ENCODE assay signal across 12 cellular contexts in genomic region chr17:45016823-45017222, GRCh38. TPM values are rescaled to one million over a fixed set of nuclear protein-coding genes. Genes with fewer than 3 reads are reported as not detected.
DNase-seq lines count a peak whose midpoint lies in the region; ATAC-seq and TF ChIP-seq lines count a peak whose summit lies in the region.
"Had no signal": no experiment of that assay in that cellular context is flagged by ENCODE, and none has a peak within 500 bp of the region (broad histone marks: within the 10 kb centered on the region; RNA-seq: fewer than 3 reads in every experiment).

No MANE protein-coding gene starts in this region.

- H3F3A ChIP-seq in GM23338 (replicated peaks; ENCODE audit: low read depth), result peaks cover 10% of the 10 kb centered on the region; the same call in 1 of the 2 replicates

- no peak overlapping the region for H2AFZ ChIP-seq in GM23338

- no peaks in the 10 kb centered on the region for H3K9me2 ChIP-seq in GM23338 (ENCODE audit: insufficient read depth)

- H3K27ac ChIP-seq in GM23338 (ENCODE audit: low read depth) (no peak overlapping the region), RWPE1 (no peak overlapping the region)

- TF ChIP-seq CTCF in BJ (IDR thresholded peaks at IDR 0.05; ENCODE audit: insufficient read depth, low read depth, low read length) (peak; percentile 43), GM23338 (conservative IDR thresholded peaks at IDR 0.05; ENCODE audit: low read depth in 2 of 2) (peak; percentile 51 to 72), RWPE1 (conservative IDR thresholded peaks at IDR 0.05; ENCODE audit: low read depth) (peak; percentile 36)

- H3K79me2 ChIP-seq in GM23338 (replicated peaks; ENCODE audit: insufficient read depth), result no peaks in the 10 kb centered on the region

- no peak overlapping the region for H3K27ac Mint-ChIP-seq in GM23338

- H4K20me1 ChIP-seq in GM23338 (replicated peaks; ENCODE audit: insufficient read depth), result no peaks in the 10 kb centered on the region; the same call in 1 of the 2 replicates

- peaks cover 37% of the 10 kb centered on the region for H3K4me1 Mint-ChIP-seq in GM23338

- DNase-seq in BJ (ENCODE audit: low read depth), result no peak
- DNase-seq in GM23338 (ENCODE audit: low spot score), result peak; percentile 74
- no peak for DNase-seq in RWPE1 (ENCODE audit: low spot score)
- DNase-seq in iPS-NIHi11 (ENCODE audit: low spot score), result peak; percentile 52
- DNase-seq in stimulated activated CD4-positive, alpha-beta T cell treated with anti-CD3 and anti-CD28 coated beads, Interleukin-2, amount 100 ng/mL, for 24 hours, result no peak
- no peak for DNase-seq in HT-29 (ENCODE audit: low spot score)
- DNase-seq: GF-D8; kidney glomerular epithelial cell; NCI-H2107; stimulated activated naive CD4-positive, alpha-beta T cell treated with Interleukin-2 at 50 U/mL for 16 hours had no signal

- H3K36me3 ChIP-seq in BJ (ENCODE audit: control insufficient read depth, insufficient read depth, low read length) (no peaks in the 10 kb centered on the region), GM23338 (ENCODE audit: insufficient read depth) (no peaks in the 10 kb centered on the region)

- peaks cover 49% of the 10 kb centered on the region for H3K27me3 Mint-ChIP-seq in GM23338 (ENCODE audit: insufficient read depth, low read depth, poor library complexity)

- H3K9me3 Mint-ChIP-seq in GM23338, result no peaks in the 10 kb centered on the region

- no peaks in the 10 kb centered on the region for H3K27me3 ChIP-seq in BJ (ENCODE audit: control insufficient read depth, insufficient read depth, low read length)
- H3K27me3 ChIP-seq in GM23338 (ENCODE audit: insufficient read depth), result peaks cover 49% of the 10 kb centered on the region

- POLR2A ChIA-PET in BJ (lab: Charles Lee) (no interaction called here), RWPE1 (lab: Yijun Ruan, JAX; ENCODE audit: low non-redundant PET) (no interaction called here)

- H3K4me3 Mint-ChIP-seq in GM23338, result no peak overlapping the region; the same call in 2 of the 3 replicates

- ATAC-seq in GM23338 (peak; percentile 41), HG02938 (IDR thresholded peaks at IDR 0.05; ENCODE audit: unreplicated experiment) (no peak), HG02678 (IDR thresholded peaks at IDR 0.05; ENCODE audit: unreplicated experiment) (no peak)

- H3K4me1 ChIP-seq in GM23338 (ENCODE audit: insufficient read depth), result peaks cover 25% of the 10 kb centered on the region

- no peak overlapping the region for H3K4me2 ChIP-seq in GM23338

- H3K36me3 Mint-ChIP-seq in GM23338 (ENCODE audit: low read depth), result no peaks in the 10 kb centered on the region; the same call in 2 of the 3 replicates

- CTCF ChIA-PET in BJ (lab: Yijun Ruan, JAX) (interaction anchor here (1.3 to 9.0 kb wide), 2 partner anchors 97 to 241 kb away, joined by 3 to 259 read pairs; partner anchors contain the start of gene GFAP), RWPE1 (lab: Yijun Ruan, JAX) (interaction anchor here (0.6 to 1.3 kb wide), 7 partner anchors 15 to 159 kb away, joined by 4 to 15 read pairs (median 6); no protein-coding TSS in a partner anchor)

- H3K4me3 ChIP-seq in BJ (ENCODE audit: low read depth, low read length) (no peak overlapping the region), GM23338 (no peak overlapping the region)

TF ChIP-seq in GM23338, 12 proteins besides CTCF, POLR2A, EP300 and RAD21:
- TF ChIP-seq, protein P1, sequence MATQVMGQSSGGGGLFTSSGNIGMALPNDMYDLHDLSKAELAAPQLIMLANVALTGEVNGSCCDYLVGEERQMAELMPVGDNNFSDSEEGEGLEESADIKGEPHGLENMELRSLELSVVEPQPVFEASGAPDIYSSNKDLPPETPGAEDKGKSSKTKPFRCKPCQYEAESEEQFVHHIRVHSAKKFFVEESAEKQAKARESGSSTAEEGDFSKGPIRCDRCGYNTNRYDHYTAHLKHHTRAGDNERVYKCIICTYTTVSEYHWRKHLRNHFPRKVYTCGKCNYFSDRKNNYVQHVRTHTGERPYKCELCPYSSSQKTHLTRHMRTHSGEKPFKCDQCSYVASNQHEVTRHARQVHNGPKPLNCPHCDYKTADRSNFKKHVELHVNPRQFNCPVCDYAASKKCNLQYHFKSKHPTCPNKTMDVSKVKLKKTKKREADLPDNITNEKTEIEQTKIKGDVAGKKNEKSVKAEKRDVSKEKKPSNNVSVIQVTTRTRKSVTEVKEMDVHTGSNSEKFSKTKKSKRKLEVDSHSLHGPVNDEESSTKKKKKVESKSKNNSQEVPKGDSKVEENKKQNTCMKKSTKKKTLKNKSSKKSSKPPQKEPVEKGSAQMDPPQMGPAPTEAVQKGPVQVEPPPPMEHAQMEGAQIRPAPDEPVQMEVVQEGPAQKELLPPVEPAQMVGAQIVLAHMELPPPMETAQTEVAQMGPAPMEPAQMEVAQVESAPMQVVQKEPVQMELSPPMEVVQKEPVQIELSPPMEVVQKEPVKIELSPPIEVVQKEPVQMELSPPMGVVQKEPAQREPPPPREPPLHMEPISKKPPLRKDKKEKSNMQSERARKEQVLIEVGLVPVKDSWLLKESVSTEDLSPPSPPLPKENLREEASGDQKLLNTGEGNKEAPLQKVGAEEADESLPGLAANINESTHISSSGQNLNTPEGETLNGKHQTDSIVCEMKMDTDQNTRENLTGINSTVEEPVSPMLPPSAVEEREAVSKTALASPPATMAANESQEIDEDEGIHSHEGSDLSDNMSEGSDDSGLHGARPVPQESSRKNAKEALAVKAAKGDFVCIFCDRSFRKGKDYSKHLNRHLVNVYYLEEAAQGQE (IDR thresholded peaks at IDR 0.05; ENCODE audit: unreplicated experiment), result no peak
- no peak for TF ChIP-seq EZH2 (IDR thresholded peaks at IDR 0.05; ENCODE audit: low read depth, unreplicated experiment)
- TF ChIP-seq STAT1 (IDR thresholded peaks at IDR 0.05; ENCODE audit: unreplicated experiment), result no peak
- no peak for TF ChIP-seq ZNF114 (CRISPR knock-in tag; IDR thresholded peaks at IDR 0.05)

RNA-seq across cellular contexts. Expression of gene DCAKD, which starts 34.6 kb away (rescaled TPM):
- 25.4 and 44.2 TPM in 2 replicates for polyA plus RNA-seq in BJ (2011; rRNA removed)
- 41.9 and 63.6 TPM in 2 replicates for polyA minus RNA-seq in BJ (2011; rRNA and poly(A)+ RNA removed)
- 51.3 and 57.2 TPM in 2 replicates for total RNA-seq in GM23338 (2014; rRNA removed; shearing (Covaris generic))
- 23.7 and 28.7 TPM in 2 replicates for polyA plus RNA-seq in GM23338 (2016; fragmentation: Nextera tagmentation; extraction: Ambion mirVana)
- total RNA-seq in HT-29 (2014; rRNA removed; shearing (Covaris generic)), result 44.9 and 49.8 TPM in 2 replicates

RNA-seq across cellular contexts. Expression of gene NMT1, which starts 44.3 kb away (rescaled TPM):
- polyA plus RNA-seq in BJ (2011; rRNA removed), result 48.1 and 62.5 TPM in 2 replicates
- polyA minus RNA-seq in BJ (2011; rRNA and poly(A)+ RNA removed), result 52.8 and 163 TPM in 2 replicates
- 80.9 and 95.6 TPM in 2 replicates for total RNA-seq in GM23338 (2014; rRNA removed; shearing (Covaris generic))
- polyA plus RNA-seq in GM23338 (2016; fragmentation: Nextera tagmentation; extraction: Ambion mirVana), result 298 and 327 TPM in 2 replicates
- 59.2 and 77.1 TPM in 2 replicates for total RNA-seq in HT-29 (2014; rRNA removed; shearing (Covaris generic))

RNA-seq across cellular contexts. Expression of gene C1QL1, which starts 48.7 kb away (rescaled TPM):
- polyA plus RNA-seq in BJ (2011; rRNA removed) (0.39 and 0.50 TPM in 2 replicates), GM23338 (2016; fragmentation: Nextera tagmentation; extraction: Ambion mirVana) (4.3 and 6.8 TPM in 2 replicates)
- 0.15 TPM in 1 of 2 replicates, not detected in the other for polyA minus RNA-seq in BJ (2011; rRNA and poly(A)+ RNA removed)
- total RNA-seq in GM23338 (2014; rRNA removed; shearing (Covaris generic)), result 4.9 and 14.4 TPM in 2 replicates
- 0.05 TPM in 1 of 2 replicates, not detected in the other for total RNA-seq in HT-29 (2014; rRNA removed; shearing (Covaris generic))

Comparison
In these comparisons a context has a peak if more than half of its experiments do, and no peak if none do; other contexts are left out.
1. DNase-seq: peak in GM23338 (single experiment) and iPS-NIHi11 (single experiment); none in BJ (single experiment), RWPE1 (single experiment), stimulated activated CD4-positive, alpha-beta T cell treated with anti-CD3 and anti-CD28 coated beads, Interleukin-2, amount 100 ng/mL, for 24 hours (0 of 2) and HT-29 (single experiment).
2. Peak in every context shown above with its lines, with median percentiles within 50 percentile points of each other: CTCF ChIP-seq.